28 cellular contexts compared by ENCODE assay signal in genomic region chr11:32440920-32441319, GRCh38. TPM values are rescaled to one million over a fixed set of nuclear protein-coding genes. Genes with fewer than 3 reads are reported as not detected.
"Had no signal": no experiment of that assay in that cellular context is flagged by ENCODE, and none has a peak within 500 bp of the region (broad histone marks: within the 10 kb centered on the region; RNA-seq: fewer than 3 reads in every experiment).

No MANE protein-coding gene starts in this region.

- FAIRE-seq: kidney, pancreas had no signal

- H3K9me3 ChIP-seq: esophagus muscularis mucosa, heart left ventricle, pancreas, prostate gland, suprapubic skin, tibial nerve had no signal

- ATAC-seq: activated CD8-positive, alpha-beta memory T cell treated with anti-CD3 and anti-CD28 coated beads, Interleukin-2, amount 10 ng/mL, durations not matched to agents 7 days and 5 days; activated CD8-positive, alpha-beta T cell treated with anti-CD3 and anti-CD28 coated beads, Interleukin-2, amount 10 ng/mL, durations not matched to agents 7 days and 5 days; activated naive CD8-positive, alpha-beta T cell treated with anti-CD3 and anti-CD28 coated beads, Interleukin-2, amount 50 U/mL, for 24 hours; foreskin keratinocyte; heart left ventricle; left colon; natural killer cell; pancreas; T-helper 17 cell had no signal

- H3K27ac ChIP-seq: esophagus muscularis mucosa, foreskin keratinocyte, heart left ventricle, pancreas, prostate gland, suprapubic skin, tibial nerve had no signal

- H3K4me3 ChIP-seq: esophagus muscularis mucosa, heart left ventricle, pancreas, prostate gland, smooth muscle cell, suprapubic skin, tibial nerve had no signal

- H3K36me3 ChIP-seq: heart left ventricle, pancreas, prostate gland, suprapubic skin, tibial nerve had no signal

- H3K36me3 Mint-ChIP-seq: activated CD8-positive, alpha-beta memory T cell treated with anti-CD3 and anti-CD28 coated beads, Interleukin-2, amount 10 ng/mL, durations not matched to agents 7 days and 5 days; activated naive CD4-positive, alpha-beta T cell treated with anti-CD3 and anti-CD28 coated beads, Interleukin-2, amount 50 U/mL, for 24 hours; immature natural killer cell; natural killer cell had no signal

- H3K4me2 ChIP-seq: smooth muscle cell had no signal

- H3K9me3 Mint-ChIP-seq: activated naive CD4-positive, alpha-beta T cell treated with anti-CD3 and anti-CD28 coated beads, Interleukin-2, amount 50 U/mL, for 24 hours; activated naive CD8-positive, alpha-beta T cell treated with anti-CD3 and anti-CD28 coated beads, Interleukin-2, amount 50 U/mL, for 24 hours; activated T-helper 2 cell treated with anti-CD3 and anti-CD28 coated beads, Interferon-gamma antibody, Interleukin-2, Interleukin-4, amounts not matched to agents 10 μg/mL and 5 μg/mL and 100 μg/mL, durations not matched to agents 14 hours and 24 hours and 36 hours; natural killer cell had no signal

- H3K4me3 Mint-ChIP-seq: activated CD8-positive, alpha-beta memory T cell treated with anti-CD3 and anti-CD28 coated beads, Interleukin-2, amount 10 ng/mL, durations not matched to agents 7 days and 5 days; activated CD8-positive, alpha-beta T cell treated with anti-CD3 and anti-CD28 coated beads, Interleukin-2, amount 10 ng/mL, durations not matched to agents 7 days and 5 days; activated naive CD4-positive, alpha-beta T cell treated with anti-CD3 and anti-CD28 coated beads, Interleukin-2, amount 50 U/mL, for 24 hours; activated naive CD8-positive, alpha-beta T cell treated with anti-CD3 and anti-CD28 coated beads, Interleukin-2, amount 50 U/mL, for 24 hours; immature natural killer cell; natural killer cell had no signal

- H3K4me1 ChIP-seq: foreskin keratinocyte, pancreas, prostate gland had no signal

- H3K27ac Mint-ChIP-seq: activated CD8-positive, alpha-beta memory T cell treated with anti-CD3 and anti-CD28 coated beads, Interleukin-2, amount 10 ng/mL, durations not matched to agents 7 days and 5 days; activated CD8-positive, alpha-beta T cell treated with anti-CD3 and anti-CD28 coated beads, Interleukin-2, amount 10 ng/mL, durations not matched to agents 7 days and 5 days; activated naive CD4-positive, alpha-beta T cell treated with anti-CD3 and anti-CD28 coated beads, Interleukin-2, amount 50 U/mL, for 24 hours; activated naive CD8-positive, alpha-beta T cell treated with anti-CD3 and anti-CD28 coated beads, Interleukin-2, amount 50 U/mL, for 24 hours; activated T-helper 2 cell treated with anti-CD3 and anti-CD28 coated beads, Interferon-gamma antibody, Interleukin-2, Interleukin-4, amounts not matched to agents 10 μg/mL and 5 μg/mL and 100 μg/mL, durations not matched to agents 14 hours and 24 hours and 36 hours; immature natural killer cell; natural killer cell; T-helper 17 cell had no signal

- DNase-seq: activated CD4-positive, alpha-beta T cell treated with anti-CD3 and anti-CD28 coated beads for 1 hour; activated CD4-positive, alpha-beta T cell treated with anti-CD3 and anti-CD28 coated beads, Interleukin-2, amount 50 U/mL, for 1 hour; activated CD8-positive, alpha-beta memory T cell treated with anti-CD3 and anti-CD28 coated beads, Interleukin-2, amount 10 ng/mL, durations not matched to agents 7 days and 5 days; activated CD8-positive, alpha-beta T cell treated with anti-CD3 and anti-CD28 coated beads, Interleukin-2, amount 10 ng/mL, durations not matched to agents 7 days and 5 days; activated naive CD8-positive, alpha-beta T cell treated with anti-CD3 and anti-CD28 coated beads, Interleukin-2, amount 50 U/mL, for 24 hours; activated T-cell treated with anti-CD3 and anti-CD28 coated beads, Interleukin-2, amount 50 U/mL, for 48 hours; amygdala; caudate nucleus; foreskin keratinocyte; heart left ventricle; hypothalamus; immature natural killer cell; kidney; left colon; natural killer cell; pancreas; stimulated activated CD4-positive, alpha-beta T cell treated with anti-CD3 and anti-CD28 coated beads, Interleukin-2, amount 100 ng/mL, for 24 hours; stimulated activated naive CD4-positive, alpha-beta T cell; T-helper 17 cell; T1000 had no signal

RNA-seq across cellular contexts. Expression of gene WT1, which starts 5.6 kb away (rescaled TPM):
- total RNA-seq: activated CD8-positive, alpha-beta memory T cell treated with anti-CD3 and anti-CD28 coated beads, Interleukin-2, amount 10 ng/mL, durations not matched to agents 7 days and 5 days; activated CD8-positive, alpha-beta T cell treated with anti-CD3 and anti-CD28 coated beads, Interleukin-2, amount 10 ng/mL, durations not matched to agents 7 days and 5 days; activated T-helper 2 cell treated with anti-CD3 and anti-CD28 coated beads, Interferon-gamma antibody, Interleukin-2, Interleukin-4, amounts not matched to agents 10 μg/mL and 5 μg/mL and 100 μg/mL, durations not matched to agents 14 hours and 24 hours and 36 hours; left colon; lower leg skin; natural killer cell; smooth muscle cell; suprapubic skin; T-helper 17 cell; tibial nerve had no signal
- polyA plus RNA-seq: foreskin keratinocyte, immature natural killer cell, smooth muscle cell had no signal
